In the genomic region with DNA sequence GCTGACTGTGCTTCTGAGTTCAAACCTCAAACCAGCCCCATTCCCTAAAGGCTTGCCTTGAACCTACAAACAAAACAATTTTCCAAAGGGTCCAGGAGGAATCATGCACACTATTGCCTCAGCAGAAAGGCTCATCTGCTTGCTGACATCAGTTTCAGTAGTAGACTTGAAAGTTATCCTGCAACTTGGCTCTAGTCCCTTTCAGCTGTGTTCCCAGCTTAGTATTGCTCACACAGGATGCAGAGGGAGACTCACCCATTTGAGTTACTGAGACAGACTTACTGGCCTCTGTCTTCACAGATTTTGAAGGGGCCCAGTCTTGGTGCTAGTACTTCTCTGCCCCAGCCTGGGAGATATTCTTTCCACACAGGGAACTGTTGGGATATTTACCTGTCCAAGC, we compare ENCODE assay signal across 21 cellular contexts. TPM values are rescaled to one million over a fixed set of nuclear protein-coding genes. Genes with fewer than 3 reads are reported as not detected.
DNase-seq lines count a peak whose midpoint lies in the region; ATAC-seq, FAIRE-seq and TF ChIP-seq lines count a peak whose summit lies in the region.
"Had no signal": no experiment of that assay in that cellular context is flagged by ENCODE, and none has a peak within 500 bp of the region (broad histone marks: within the 10 kb centered on the region; RNA-seq: fewer than 3 reads in every experiment).

No MANE protein-coding gene starts in this region.

- TF ChIP-seq RAD21 in HepG2 (CRISPR knock-in tag; IDR thresholded peaks at IDR 0.05): no peak

- H3K4me1 ChIP-seq in HepG2 (ENCODE audit: insufficient read depth, low read length) (peaks cover 13% of the 10 kb centered on the region), right lobe of liver (no peaks in the 10 kb centered on the region), OCI-LY7 (ENCODE audit: insufficient read depth, low read length, poor library complexity, severe bottlenecking) (peaks cover 30% of the 10 kb centered on the region)
- H3K4me1 ChIP-seq: neural progenitor cell, upper lobe of left lung had no signal

- H3K36me3 ChIP-seq in HepG2 (replicated peaks in 1 of 2; ENCODE audit: control insufficient read depth in 1 of 2, insufficient read depth in 2 of 2, low read length in 2 of 2) (no peaks in the 10 kb centered on the region), right lobe of liver (no peaks in the 10 kb centered on the region), OCI-LY7 (ENCODE audit: insufficient read depth, low read length) (peaks cover 20% of the 10 kb centered on the region)
- H3K36me3 ChIP-seq: neural progenitor cell, upper lobe of left lung had no signal

- H2AFZ ChIP-seq in HepG2 (ENCODE audit: low read length) (peak overlapping the region; percentile 31), OCI-LY7 (ENCODE audit: low read length) (peak overlapping the region; percentile 62; the same call in 1 of the 2 replicates)
- H2AFZ ChIP-seq: neural progenitor cell had no signal

- no peaks in the 10 kb centered on the region for H3K9me2 ChIP-seq in OCI-LY7 (ENCODE audit: insufficient read depth, low read length)
- H3K9me2 ChIP-seq: SK-N-SH had no signal

- H3K9me3 Mint-ChIP-seq in activated CD8-positive, alpha-beta T cell treated with anti-CD3 and anti-CD28 coated beads, Interleukin-2, amount 10 ng/mL, durations not matched to agents 7 days and 5 days (ENCODE audit: insufficient read depth): peaks cover 30% of the 10 kb centered on the region

- no peak overlapping the region for H3K9ac ChIP-seq in HepG2 (ENCODE audit: insufficient read depth, low read depth, low read length)
- H3K9ac ChIP-seq: neural progenitor cell, SK-N-SH had no signal

- DNase-seq in HepG2 (ENCODE audit: low spot score): no peak
- no peak for DNase-seq in right lobe of liver
- no peak for DNase-seq in OCI-LY7 (ENCODE audit: low spot score)
- DNase-seq in fibroblast of mammary gland (ENCODE audit: low read depth): peak; percentile 97
- no peak for DNase-seq in activated CD8-positive, alpha-beta T cell treated with anti-CD3 and anti-CD28 coated beads, Interleukin-2, amount 10 ng/mL, durations not matched to agents 7 days and 5 days
- DNase-seq in T-helper 17 cell: no peak
- DNase-seq: activated CD4-positive, alpha-beta T cell treated with anti-CD3 and anti-CD28 coated beads, Interleukin-2, amount 10 ng/mL, durations not matched to agents 7 days and 5 days; activated naive CD4-positive, alpha-beta T cell treated with Interleukin-2 at 50 U/mL for 16 hours; CD8-positive, alpha-beta T cell; DMS79; dorsolateral prefrontal cortex; left colon; NCI-H1048; NCI-H2081; NCI-H526; SK-N-SH; upper lobe of left lung had no signal

- TF ChIP-seq CTCF in HepG2 (CRISPR knock-in tag; IDR thresholded peaks at IDR 0.05): no peak
- TF ChIP-seq CTCF in right lobe of liver (IDR thresholded peaks at IDR 0.05): no peak
- TF ChIP-seq CTCF in OCI-LY7 (conservative IDR thresholded peaks at IDR 0.05; ENCODE audit: low read length): no peak
- TF ChIP-seq CTCF in fibroblast of mammary gland (conservative IDR thresholded peaks at IDR 0.05; ENCODE audit: control insufficient read depth, insufficient read depth, low read depth, low read length): no peak

- H3K36me3 Mint-ChIP-seq in activated CD8-positive, alpha-beta T cell treated with anti-CD3 and anti-CD28 coated beads, Interleukin-2, amount 10 ng/mL, durations not matched to agents 7 days and 5 days (ENCODE audit: low read depth): peaks cover 2% of the 10 kb centered on the region
- H3K36me3 Mint-ChIP-seq in T-helper 17 cell (ENCODE audit: low read depth): peaks cover 3% of the 10 kb centered on the region
- H3K36me3 Mint-ChIP-seq: CD8-positive, alpha-beta T cell had no signal

- no peaks in the 10 kb centered on the region for H3K27me3 Mint-ChIP-seq in activated CD8-positive, alpha-beta T cell treated with anti-CD3 and anti-CD28 coated beads, Interleukin-2, amount 10 ng/mL, durations not matched to agents 7 days and 5 days (ENCODE audit: low read depth)
- no peaks in the 10 kb centered on the region for H3K27me3 Mint-ChIP-seq in T-helper 17 cell
- H3K27me3 Mint-ChIP-seq: activated CD4-positive, alpha-beta T cell treated with anti-CD3 and anti-CD28 coated beads, Interleukin-2, amount 10 ng/mL, durations not matched to agents 7 days and 5 days had no signal

- ATAC-seq in HepG2 (no peak), right lobe of liver (no peak), HG02840 (IDR thresholded peaks at IDR 0.05; ENCODE audit: low FRiP score, unreplicated experiment) (no peak), HG03469 (IDR thresholded peaks at IDR 0.05; ENCODE audit: unreplicated experiment) (no peak), T-helper 17 cell (no peak)
- ATAC-seq in activated CD8-positive, alpha-beta T cell treated with anti-CD3 and anti-CD28 coated beads, Interleukin-2, amount 10 ng/mL, durations not matched to agents 7 days and 5 days: no peak
- ATAC-seq: CD8-positive, alpha-beta T cell; left colon had no signal

- CTCF ChIA-PET in HepG2 (lab: Yijun Ruan, JAX; ENCODE audit: low intra/inter-chr PET ratio, low total read pairs): no interaction called here
- CTCF ChIA-PET in OCI-LY7 (lab: Charles Lee; ENCODE audit: unreplicated experiment): no interaction called here
- CTCF ChIA-PET in activated CD8-positive, alpha-beta T cell treated with anti-CD3 and anti-CD28 coated beads, Interleukin-2, amount 10 ng/mL, durations not matched to agents 7 days and 5 days (lab: Charles Lee): no interaction called here

- BruUV-seq in HepG2 (replicated peaks; lab: Mats Ljungman, UMichigan) (no TSS peak), OCI-LY7 (replicated peaks; lab: Mats Ljungman, UMichigan) (no TSS peak)

- H3K79me2 ChIP-seq in HepG2 (ENCODE audit: insufficient read depth, low read length) (no peaks in the 10 kb centered on the region), OCI-LY7 (ENCODE audit: insufficient read depth, low read depth, low read length) (no peaks in the 10 kb centered on the region)

- H4K20me1 ChIP-seq in HepG2 (ENCODE audit: insufficient read depth, low read length): no peaks in the 10 kb centered on the region
- no peaks in the 10 kb centered on the region for H4K20me1 ChIP-seq in OCI-LY7 (ENCODE audit: insufficient read depth, low read length)

- H3K4me2 ChIP-seq in HepG2 (ENCODE audit: low read depth, low read length) (no peak overlapping the region), OCI-LY7 (ENCODE audit: low read length) (no peak overlapping the region)
- H3K4me2 ChIP-seq: neural progenitor cell, SK-N-SH had no signal

- TF ChIP-seq EP300 in HepG2 (IDR thresholded peaks at IDR 0.05; ENCODE audit: low read depth in 2 of 2, low read length in 2 of 2) (no peak), HepG2 (CRISPR knock-in tag; IDR thresholded peaks at IDR 0.05; ENCODE audit: borderline replicate concordance) (no peak)

- no peak overlapping the region for H3K4me3 Mint-ChIP-seq in activated CD8-positive, alpha-beta T cell treated with anti-CD3 and anti-CD28 coated beads, Interleukin-2, amount 10 ng/mL, durations not matched to agents 7 days and 5 days
- H3K4me3 Mint-ChIP-seq in T-helper 17 cell: no peak overlapping the region
- H3K4me3 Mint-ChIP-seq: activated CD4-positive, alpha-beta T cell treated with anti-CD3 and anti-CD28 coated beads, Interleukin-2, amount 10 ng/mL, durations not matched to agents 7 days and 5 days; CD8-positive, alpha-beta T cell; neural progenitor cell; stimulated activated naive CD8-positive, alpha-beta T cell treated with anti-CD3 and anti-CD28 coated beads, Interleukin-15, Interleukin-2, amounts not matched to agents 100 ng/mL and 50 ng/mL, for 24 hours had no signal

- POLR2A ChIA-PET in HepG2 (lab: Yijun Ruan, JAX) (no interaction called here), OCI-LY7 (lab: Charles Lee) (interaction anchor here (1.6 to 2.4 kb wide), 2 partner anchors 9 to 37 kb away, joined by 11 to 13 read pairs; no protein-coding TSS in a partner anchor)
- POLR2A ChIA-PET in activated CD8-positive, alpha-beta T cell treated with anti-CD3 and anti-CD28 coated beads, Interleukin-2, amount 10 ng/mL, durations not matched to agents 7 days and 5 days (lab: Charles Lee): no interaction called here

- intact Hi-C loops in HepG2 (cut with micrococcal nuclease; ENCODE audit: unreplicated experiment): no loop called here
- intact Hi-C loops in right lobe of liver (cut with DNase I): no loop called here
- intact Hi-C loops in OCI-LY7 (cut with micrococcal nuclease; ENCODE audit: unreplicated experiment): no loop called here

- H3K27ac ChIP-seq in HepG2 (ENCODE audit: extremely low read length, insufficient read depth, low read length) (no peak overlapping the region), right lobe of liver (no peak overlapping the region), OCI-LY7 (ENCODE audit: low read depth, low read length, poor library complexity, severe bottlenecking) (peak overlapping the region; percentile 73)
- H3K27ac ChIP-seq: dorsolateral prefrontal cortex, neural progenitor cell, upper lobe of left lung had no signal

- no peak overlapping the region for H3K27ac Mint-ChIP-seq in activated CD8-positive, alpha-beta T cell treated with anti-CD3 and anti-CD28 coated beads, Interleukin-2, amount 10 ng/mL, durations not matched to agents 7 days and 5 days
- H3K27ac Mint-ChIP-seq in T-helper 17 cell: no peak overlapping the region
- H3K27ac Mint-ChIP-seq: activated CD4-positive, alpha-beta T cell treated with anti-CD3 and anti-CD28 coated beads, Interleukin-2, amount 10 ng/mL, durations not matched to agents 7 days and 5 days; CD8-positive, alpha-beta T cell; neural progenitor cell; stimulated activated naive CD8-positive, alpha-beta T cell treated with anti-CD3 and anti-CD28 coated beads, Interleukin-15, Interleukin-2, amounts not matched to agents 100 ng/mL and 50 ng/mL, for 24 hours had no signal

- in situ Hi-C loops in HepG2 (cut with HindIII; ENCODE audit: extremely low pct_ligation_motif_present, low pct_unique_long_range_greater_than_20kb): no loop called here

- no peaks in the 10 kb centered on the region for H3K4me1 Mint-ChIP-seq in activated CD8-positive, alpha-beta T cell treated with anti-CD3 and anti-CD28 coated beads, Interleukin-2, amount 10 ng/mL, durations not matched to agents 7 days and 5 days (ENCODE audit: low read depth)
- H3K4me1 Mint-ChIP-seq in T-helper 17 cell: no peaks in the 10 kb centered on the region
- H3K4me1 Mint-ChIP-seq: activated CD4-positive, alpha-beta T cell treated with anti-CD3 and anti-CD28 coated beads, Interleukin-2, amount 10 ng/mL, durations not matched to agents 7 days and 5 days; neural progenitor cell had no signal

- no peak for FAIRE-seq in HepG2 (lab: Jason Lieb, UNC)

- no peak for TF ChIP-seq POLR2A in HepG2 (IDR thresholded peaks at IDR 0.05; ENCODE audit: insufficient read depth in 1 of 2, low read depth in 2 of 2, low read length in 2 of 2)
- no peak for TF ChIP-seq POLR2A in right lobe of liver (IDR thresholded peaks at IDR 0.05)

- no peaks in the 10 kb centered on the region for H3K27me3 ChIP-seq in HepG2 (ENCODE audit: control insufficient read depth in 1 of 2, insufficient read depth in 2 of 2, low read length in 2 of 2)
- H3K27me3 ChIP-seq in right lobe of liver: no peaks in the 10 kb centered on the region
- H3K27me3 ChIP-seq: neural progenitor cell, upper lobe of left lung had no signal

- peaks cover 31% of the 10 kb centered on the region for H3K9me3 ChIP-seq in HepG2 (ENCODE audit: low read length)
- no peaks in the 10 kb centered on the region for H3K9me3 ChIP-seq in right lobe of liver
- peaks cover 33% of the 10 kb centered on the region for H3K9me3 ChIP-seq in OCI-LY7 (ENCODE audit: low read length)
- H3K9me3 ChIP-seq in T-helper 17 cell (ENCODE audit: control insufficient read depth, low read length, poor library complexity, severe bottlenecking): peaks cover 3% of the 10 kb centered on the region

- H3K4me3 ChIP-seq in HepG2 (replicated peaks in 1 of 3; ENCODE audit: insufficient read depth in 1 of 3, low read depth in 2 of 3, low read length in 3 of 3): no peak overlapping the region
- H3K4me3 ChIP-seq in right lobe of liver: no peak overlapping the region
- H3K4me3 ChIP-seq in OCI-LY7 (ENCODE audit: low read depth, low read length, poor library complexity, severe bottlenecking): no peak overlapping the region
- no peak overlapping the region for H3K4me3 ChIP-seq in fibroblast of mammary gland (ENCODE audit: control insufficient read depth, low read depth, low read length)
- H3K4me3 ChIP-seq: dorsolateral prefrontal cortex, neural progenitor cell, upper lobe of left lung had no signal

RNA-seq across cellular contexts. Expression of a gene that starts 38.5 kb away (rescaled TPM):
- total RNA-seq in HepG2 (2016; rRNA removed; fragmentation: Illumina TruSeq; extraction: Trizol) (122 and 149 TPM in 2 replicates), right lobe of liver (10 to 100 TPM; 12.3 to 18.9 (median 16.2) TPM), OCI-LY7 (2022) (52.8 and 62.8 TPM in 2 replicates), T-helper 17 cell (10 to 100 TPM; 13.7 to 16.6 TPM)
- 42.1 and 44.6 TPM in 2 replicates for total RNA-seq in HepG2 (2016; cell fraction: cytosol; rRNA removed; fragmentation: Illumina TruSeq; extraction: Trizol; ENCODE audit: low read depth)
- total RNA-seq in HepG2 (2016; cell fraction: insoluble cytoplasmic fraction; rRNA removed; fragmentation: Illumina TruSeq; extraction: Trizol): 124 and 156 TPM in 2 replicates
- total RNA-seq in HepG2 (2016; cell fraction: membrane; rRNA removed; fragmentation: Illumina TruSeq; extraction: Trizol): 45.1 and 48.3 TPM in 2 replicates
- total RNA-seq in HepG2 (2016; cell fraction: nucleus; rRNA removed; fragmentation: Illumina TruSeq; extraction: Trizol): 201 and 207 TPM in 2 replicates
- 64.3 and 91.4 TPM in 2 replicates for polyA plus RNA-seq in HepG2 (2011; rRNA removed)
- 49.3 and 58.3 TPM in 2 replicates for polyA plus RNA-seq in HepG2 (2011; cell fraction: cytosol; rRNA removed)
- 74.6 and 81.3 TPM in 2 replicates for polyA plus RNA-seq in HepG2 (2011; cell fraction: nucleus; rRNA removed)
- polyA plus RNA-seq in HepG2 (2012): 59.9 and 60.7 TPM in 2 replicates
- 17.1 and 18.2 TPM in 2 replicates for polyA plus RNA-seq in HepG2 (2016; cell fraction: cytosol; fragmentation: Illumina TruSeq; extraction: Trizol; ENCODE audit: low read depth)
- 133 and 147 TPM in 2 replicates for polyA plus RNA-seq in HepG2 (2016; cell fraction: insoluble cytoplasmic fraction; fragmentation: Illumina TruSeq; extraction: Trizol; ENCODE audit: low read depth)
- 20.5 and 22.2 TPM in 2 replicates for polyA plus RNA-seq in HepG2 (2016; cell fraction: membrane; fragmentation: Illumina TruSeq; extraction: Trizol; ENCODE audit: low read depth)
- 93.1 and 104 TPM in 2 replicates for polyA plus RNA-seq in HepG2 (2016; cell fraction: nucleus; fragmentation: Illumina TruSeq; extraction: Trizol; ENCODE audit: insufficient read depth, low read depth)
- polyA minus RNA-seq in HepG2 (2011; rRNA and poly(A)+ RNA removed; ENCODE audit: low replicate concordance): 9.7 and 101 TPM in 2 replicates
- 39.5 and 52.5 TPM in 2 replicates for polyA minus RNA-seq in HepG2 (2011; cell fraction: cytosol; rRNA and poly(A)+ RNA removed)
- polyA minus RNA-seq in HepG2 (2011; cell fraction: nucleus; rRNA and poly(A)+ RNA removed): 333 and 340 TPM in 2 replicates
- 33.0 and 34.8 TPM in 2 replicates for total RNA-seq in OCI-LY7 (2014; rRNA removed; shearing (Covaris generic))
- total RNA-seq in activated CD8-positive, alpha-beta T cell treated with anti-CD3 and anti-CD28 coated beads, Interleukin-2, amount 10 ng/mL, durations not matched to agents 7 days and 5 days: 10 to 100 TPM; 34.9 to 35.1 TPM
